ENCODE assay signal across 17 cellular contexts in genomic region chr15:72771329-72771725, GRCh38. TPM values are rescaled to one million over a fixed set of nuclear protein-coding genes. Genes with fewer than 3 reads are reported as not detected.
DNase-seq lines count a peak whose midpoint lies in the region; ATAC-seq, FAIRE-seq and TF ChIP-seq lines count a peak whose summit lies in the region.
"Had no signal": no experiment of that assay in that cellular context is flagged by ENCODE, and none has a peak within 500 bp of the region (broad histone marks: within the 10 kb centered on the region; RNA-seq: fewer than 3 reads in every experiment).

No MANE protein-coding gene starts in this region.

- ATAC-seq in activated T-cell treated with anti-CD3 and anti-CD28 coated beads, Interleukin-2, amount 50 U/mL, for 4 hours = no peak
- 0 out of 3 replicates have a peak, but pooled peaks have one; percentile 11 for ATAC-seq in GM12878
- no peak for ATAC-seq in stimulated activated effector memory CD8-positive, alpha-beta T cell treated with anti-CD3 and anti-CD28 coated beads, Interleukin-12 subunit alpha, Interleukin-12 subunit beta, amount 100 ng/mL, for 72 hours
- ATAC-seq in GM21423 (IDR thresholded peaks at IDR 0.05; ENCODE audit: unreplicated experiment) = no peak
- ATAC-seq: GM23338, Right ventricle myocardium inferior had no signal

- peaks cover 8% of the 10 kb centered on the region for H3K4me1 ChIP-seq in Loucy (ENCODE audit: insufficient read depth, low read length, poor library complexity, severe bottlenecking)
- H3K4me1 ChIP-seq in GM12878 (ENCODE audit: control insufficient read depth, insufficient read depth, low read length) = peaks cover 22% of the 10 kb centered on the region

- CTCF ChIA-PET in GM12878 (lab: Yijun Ruan, JAX) = no interaction called here

- intact Hi-C loops in GM12878 (cut with micrococcal nuclease; ENCODE audit: unreplicated experiment) = no loop called here

- H3K79me2 ChIP-seq in Loucy (ENCODE audit: insufficient read depth, low read length) (peaks cover 21% of the 10 kb centered on the region; the same call in 1 of the 2 replicates), GM12878 (ENCODE audit: control insufficient read depth, insufficient read depth, low read length) (peaks cover 31% of the 10 kb centered on the region)

- H3K4me3 ChIP-seq in Loucy (ENCODE audit: low read length, poor library complexity, severe bottlenecking) (no peak overlapping the region), GM12878 (no peak overlapping the region)
- H3K4me3 ChIP-seq: GM23338, MG63 had no signal

- peaks cover 3% of the 10 kb centered on the region for H3K9me3 Mint-ChIP-seq in activated T-cell treated with anti-CD3 and anti-CD28 coated beads, Interleukin-2, amount 50 U/mL, for 24 hours
- H3K9me3 Mint-ChIP-seq in activated T-cell treated with anti-CD3 and anti-CD28 coated beads, Interleukin-2, amount 50 U/mL, for 4 hours = peaks cover 13% of the 10 kb centered on the region
- H3K9me3 Mint-ChIP-seq in stimulated activated effector memory CD8-positive, alpha-beta T cell treated with anti-CD3 and anti-CD28 coated beads, Interleukin-12 subunit alpha, Interleukin-12 subunit beta, amount 100 ng/mL, for 72 hours = peaks cover 13% of the 10 kb centered on the region

- H2AFZ ChIP-seq in Loucy (ENCODE audit: low read length) (no peak overlapping the region), GM12878 (ENCODE audit: control insufficient read depth, low read depth, low read length) (no peak overlapping the region)
- H2AFZ ChIP-seq: GM23338 had no signal

- in situ Hi-C loops in GM12878 (cut with MboI) = no loop called here

- H3K27ac Mint-ChIP-seq in activated T-cell treated with anti-CD3 and anti-CD28 coated beads, Interleukin-2, amount 50 U/mL, for 24 hours = peak overlapping the region; percentile 77
- peak overlapping the region; percentile 36 for H3K27ac Mint-ChIP-seq in stimulated activated effector memory CD8-positive, alpha-beta T cell treated with anti-CD3 and anti-CD28 coated beads, Interleukin-12 subunit alpha, Interleukin-12 subunit beta, amount 100 ng/mL, for 72 hours
- H3K27ac Mint-ChIP-seq: GM23338 had no signal

- no peak for DNase-seq in activated T-cell treated with anti-CD3 and anti-CD28 coated beads, Interleukin-2, amount 50 U/mL, for 24 hours
- DNase-seq in activated T-cell treated with anti-CD3 and anti-CD28 coated beads, Interleukin-2, amount 50 U/mL, for 4 hours = no peak
- DNase-seq in GM12878 (ENCODE audit: low read depth, low spot score) (no peak), amygdala (lab: John Stamatoyannopoulos, UW) (no peak)
- no peak for DNase-seq in stimulated activated effector memory CD8-positive, alpha-beta T cell treated with anti-CD3 and anti-CD28 coated beads, Interleukin-12 subunit alpha, Interleukin-12 subunit beta, amount 100 ng/mL, for 72 hours (ENCODE audit: low spot score in 2 of 2)
- DNase-seq: Calu3, KG1, MG63, NCI-H1105, NCI-H1694 treated with DMSO at 0.1 percent for 48 hours, NCI-H345, NCI-H69 had no signal

- H3K9ac ChIP-seq in Loucy (ENCODE audit: low read depth, low read length, poor library complexity, severe bottlenecking) (no peak overlapping the region), GM12878 (ENCODE audit: control insufficient read depth, insufficient read depth, low read length) (no peak overlapping the region)

- H3K36me3 Mint-ChIP-seq in activated T-cell treated with anti-CD3 and anti-CD28 coated beads, Interleukin-2, amount 50 U/mL, for 24 hours (ENCODE audit: low read depth) = peaks cover 97% of the 10 kb centered on the region
- peaks cover 63% of the 10 kb centered on the region for H3K36me3 Mint-ChIP-seq in activated T-cell treated with anti-CD3 and anti-CD28 coated beads, Interleukin-2, amount 50 U/mL, for 4 hours (ENCODE audit: insufficient read depth)
- H3K36me3 Mint-ChIP-seq in stimulated activated effector memory CD8-positive, alpha-beta T cell treated with anti-CD3 and anti-CD28 coated beads, Interleukin-12 subunit alpha, Interleukin-12 subunit beta, amount 100 ng/mL, for 72 hours = peaks cover 94% of the 10 kb centered on the region

- RAD21 ChIA-PET in GM12878 (lab: Charles Lee; ENCODE audit: unreplicated experiment) = no interaction called here

- SMC1A ChIA-PET in GM12878 (lab: Charles Lee; ENCODE audit: uncharacterized antibody, unreplicated experiment) = interaction anchor here (1.3 kb wide), 1 partner anchor 45 kb away, joined by 3 read pairs; no protein-coding TSS in a partner anchor

- WGBS in GM12878 (ENCODE audit: insufficient coverage, insufficient replicate concordance, low lambda C conversion rate, missing lambda C conversion rate) = 24% methylated on average over 1 of the region's 1 CpG

- no peak overlapping the region for H3K4me2 ChIP-seq in Loucy (ENCODE audit: low read depth, low read length, poor library complexity, severe bottlenecking)
- no peak overlapping the region for H3K4me2 ChIP-seq in GM12878 (ENCODE audit: control insufficient read depth, insufficient read depth)
- H3K4me2 ChIP-seq: GM23338 had no signal

- H3K4me3 Mint-ChIP-seq in activated T-cell treated with anti-CD3 and anti-CD28 coated beads, Interleukin-2, amount 50 U/mL, for 24 hours = no peak overlapping the region
- H3K4me3 Mint-ChIP-seq in activated T-cell treated with anti-CD3 and anti-CD28 coated beads, Interleukin-2, amount 50 U/mL, for 4 hours = no peak overlapping the region
- H3K4me3 Mint-ChIP-seq in stimulated activated effector memory CD8-positive, alpha-beta T cell treated with anti-CD3 and anti-CD28 coated beads, Interleukin-12 subunit alpha, Interleukin-12 subunit beta, amount 100 ng/mL, for 72 hours = no peak overlapping the region
- H3K4me3 Mint-ChIP-seq: GM23338 had no signal

- TF ChIP-seq POLR2A in GM12878 (IDR thresholded peaks at IDR 0.05; ENCODE audit: low read depth, low read length) = no peak

- POLR2A ChIA-PET in GM12878 (lab: Charles Lee) = interaction anchor here (1.0 kb wide), 1 partner anchor 11 kb away, joined by 3 read pairs; no protein-coding TSS in a partner anchor

- peaks cover 12% of the 10 kb centered on the region; the same call in 1 of the 2 replicates for H3K9me3 ChIP-seq in Loucy (ENCODE audit: insufficient read depth, low read depth, low read length)
- H3K9me3 ChIP-seq in GM12878 (replicated peaks; ENCODE audit: control insufficient read depth, insufficient read depth, low read length) = peaks cover 10% of the 10 kb centered on the region

- no peak overlapping the region; the same call in 1 of the 2 replicates for H3K27ac ChIP-seq in GM12878 (ENCODE audit: control insufficient read depth, insufficient read depth)

- H3K9me2 ChIP-seq in Loucy (replicated peaks; ENCODE audit: low read depth, low read length) = no peaks in the 10 kb centered on the region

- TF ChIP-seq EP300 in GM12878 (IDR thresholded peaks at IDR 0.05; ENCODE audit: borderline replicate concordance in 1 of 2, control insufficient read depth in 1 of 2, low read depth in 2 of 2, low read length in 2 of 2) = no peak

- peaks cover 72% of the 10 kb centered on the region; the same call in 1 of the 2 replicates for H3K36me3 ChIP-seq in Loucy (ENCODE audit: insufficient read depth, low read length)
- H3K36me3 ChIP-seq in GM12878 (ENCODE audit: control insufficient read depth in 2 of 2, insufficient read depth in 2 of 2, low read length in 1 of 2) = peaks cover 7 to 54% of the 10 kb centered on the region in 2 experiments

- H3K27me3 ChIP-seq in Loucy (ENCODE audit: insufficient read depth, low read length, poor library complexity, severe bottlenecking) (no peaks in the 10 kb centered on the region), GM12878 (replicated peaks in 1 of 2; ENCODE audit: control insufficient read depth in 2 of 2, insufficient read depth in 2 of 2, low read length in 1 of 2) (no peaks in the 10 kb centered on the region)
- H3K27me3 ChIP-seq: MG63 had no signal

- FAIRE-seq in GM12878 (lab: Jason Lieb, UNC) = no peak
- FAIRE-seq: GM12891 had no signal

- BruUV-seq in GM12878 (replicated peaks; lab: Mats Ljungman, UMichigan) = no TSS peak

- no peaks in the 10 kb centered on the region for H3F3A ChIP-seq in Loucy (ENCODE audit: low read depth)

- TF ChIP-seq CTCF in Loucy (conservative IDR thresholded peaks at IDR 0.05; ENCODE audit: low read length) (0 out of 2 replicates have a peak, but pooled peaks have one; percentile 4), GM12878 (IDR thresholded peaks at IDR 0.05 in 2 of 3, conservative IDR thresholded peaks at IDR 0.05 in 1 of 3; ENCODE audit: control insufficient read depth in 2 of 3, extremely low read depth in 1 of 3, insufficient read depth in 1 of 3, low read depth in 3 of 3, low read length in 3 of 3) (no peak)

- H3K27me3 Mint-ChIP-seq in activated T-cell treated with anti-CD3 and anti-CD28 coated beads, Interleukin-2, amount 50 U/mL, for 24 hours = no peaks in the 10 kb centered on the region
- no peaks in the 10 kb centered on the region for H3K27me3 Mint-ChIP-seq in activated T-cell treated with anti-CD3 and anti-CD28 coated beads, Interleukin-2, amount 50 U/mL, for 4 hours (ENCODE audit: low read depth)

- TF ChIP-seq RAD21 in GM12878 (IDR thresholded peaks at IDR 0.05; ENCODE audit: insufficient read depth, low read depth, low read length) = no peak

- peaks cover 33% of the 10 kb centered on the region for H3K4me1 Mint-ChIP-seq in activated T-cell treated with anti-CD3 and anti-CD28 coated beads, Interleukin-2, amount 50 U/mL, for 24 hours (ENCODE audit: low read depth)
- peaks cover 26% of the 10 kb centered on the region for H3K4me1 Mint-ChIP-seq in activated T-cell treated with anti-CD3 and anti-CD28 coated beads, Interleukin-2, amount 50 U/mL, for 4 hours (ENCODE audit: low read depth)
- H3K4me1 Mint-ChIP-seq in stimulated activated effector memory CD8-positive, alpha-beta T cell treated with anti-CD3 and anti-CD28 coated beads, Interleukin-12 subunit alpha, Interleukin-12 subunit beta, amount 100 ng/mL, for 72 hours = peaks cover 23% of the 10 kb centered on the region
- H3K4me1 Mint-ChIP-seq: GM23338 had no signal

- H4K20me1 ChIP-seq in Loucy (ENCODE audit: insufficient read depth, low read length, poor library complexity, severe bottlenecking) (peaks cover 2% of the 10 kb centered on the region), GM12878 (ENCODE audit: control insufficient read depth, insufficient read depth) (no peaks in the 10 kb centered on the region)

RNA-seq across cellular contexts. Expression of gene ADPGK, which starts 12.2 kb away (rescaled TPM):
- total RNA-seq in activated T-cell treated with anti-CD3 and anti-CD28 coated beads, Interleukin-2, amount 50 U/mL, for 4 hours = 10 to 100 TPM; 79.0 to 81.9 (median 81.8) TPM
- 374 and 402 TPM in 2 replicates for total RNA-seq in GM12878 (2013; cell fraction: nucleolus; rRNA removed)
- total RNA-seq in GM12878 (2014; rRNA removed) (66.0 and 78.9 TPM in 2 replicates), GM12878 (2014; rRNA removed; fragmentation: Illumina TruSeq; extraction: Trizol) (56.2 and 60.2 TPM in 2 replicates), GM12878 (2021) (50.3 and 53.2 TPM in 2 replicates)
- polyA plus RNA-seq in GM12878 (2011; ENCODE audit: low read depth) = 42.9 TPM
- polyA plus RNA-seq in GM12878 (2011; rRNA removed) (146 and 165 TPM in 2 replicates), GM12878 (2014; fragmentation: Illumina TruSeq; extraction: Trizol) (66.6 and 66.7 TPM in 2 replicates), GM12878 (2014; fragmentation: Nextera tagmentation; extraction: Ambion mirVana) (10 to 100 TPM; 13.8 to 18.1 TPM), GM12878 (2014; rRNA removed) (65.5 and 78.8 TPM in 2 replicates), GM12878 (2016; fragmentation: Nextera tagmentation; extraction: Ambion mirVana) (10 to 100 TPM; 51.5 to 53.1 TPM)
- 74.2 and 83.1 TPM in 2 replicates for polyA plus RNA-seq in GM12878 (2011; cell fraction: cytosol; rRNA removed)
- polyA plus RNA-seq in GM12878 (2011; cell fraction: nucleus; rRNA removed) = 171 and 176 TPM in 2 replicates
- polyA plus RNA-seq in GM12878 (2012) = 47.5 and 54.3 TPM in 2 replicates
- 76.5 and 81.0 TPM in 2 replicates for polyA minus RNA-seq in GM12878 (2011; rRNA and poly(A)+ RNA removed)
- 24.2 and 31.1 TPM in 2 replicates for polyA minus RNA-seq in GM12878 (2011; cell fraction: cytosol; rRNA and poly(A)+ RNA removed)
- polyA minus RNA-seq in GM12878 (2011; cell fraction: nucleus; rRNA and poly(A)+ RNA removed) = 80.6 and 96.3 TPM in 2 replicates
